18 cellular contexts compared by ENCODE assay signal in genomic region chr1:24100945-24101737, GRCh38. TPM values are rescaled to one million over a fixed set of nuclear protein-coding genes. Genes with fewer than 3 reads are reported as not detected.
DNase-seq lines count a peak whose midpoint lies in the region; ATAC-seq, FAIRE-seq and TF ChIP-seq lines count a peak whose summit lies in the region.
"Had no signal": no experiment of that assay in that cellular context is flagged by ENCODE, and none has a peak within 500 bp of the region (broad histone marks: within the 10 kb centered on the region; RNA-seq: fewer than 3 reads in every experiment).

No MANE protein-coding gene starts in this region.

- no peak overlapping the region for H3K4me3 ChIP-seq in heart left ventricle
- no peak overlapping the region for H3K4me3 ChIP-seq in gastrocnemius medialis
- H3K4me3 ChIP-seq: GM12878, GM23248 had no signal

- TF ChIP-seq CTCF in heart left ventricle (IDR thresholded peaks at IDR 0.05): no peak
- no peak for TF ChIP-seq CTCF in gastrocnemius medialis (IDR thresholded peaks at IDR 0.05 in 4 of 5, conservative IDR thresholded peaks at IDR 0.05 in 1 of 5)

- TF ChIP-seq POLR2A in heart left ventricle (IDR thresholded peaks at IDR 0.05) (no peak), gastrocnemius medialis (IDR thresholded peaks at IDR 0.05) (no peak), GM12892 (IDR thresholded peaks at IDR 0.05; ENCODE audit: low read depth, low read length) (no peak)

- H3K9me3 ChIP-seq in heart left ventricle (no peaks in the 10 kb centered on the region), gastrocnemius medialis (no peaks in the 10 kb centered on the region)
- H3K9me3 ChIP-seq: Caco-2 had no signal

- 53 to 62% (median 55%) methylated on average over 13 of the region's 13 CpGs for WGBS in heart left ventricle, 4 donors

- peak overlapping the region in 9 of 12 donors; percentile 25 to 92 (median 68) for H3K27ac ChIP-seq in heart left ventricle
- peak overlapping the region; percentile 93 to 97 (median 96) for H3K27ac ChIP-seq in gastrocnemius medialis
- H3K27ac ChIP-seq: GM23248 had no signal

- in situ Hi-C loops in gastrocnemius medialis (cut with MboI; ENCODE audit: low sequenced_read_pairs in 4 of 4): no loop called here

- H3K4me1 ChIP-seq in heart left ventricle: peaks cover 0 to 78% (median 27%) of the 10 kb centered on the region in 12 donors
- peaks cover 61 to 63% of the 10 kb centered on the region in 2 donors for H3K4me1 ChIP-seq in gastrocnemius medialis

- H3K36me3 ChIP-seq in heart left ventricle (peaks cover 0 to 32% (median 5%) of the 10 kb centered on the region in 9 donors), gastrocnemius medialis (no peaks in the 10 kb centered on the region)

- intact Hi-C loops in heart left ventricle (cut with DNase I) (no loop called here), cardiac septum (cut with DNase I) (no loop called here), left colon (cut with DNase I, micrococcal nuclease) (no loop called here), gastrocnemius medialis (cut with DNase I; ENCODE audit: low total_unique reads) (no loop called here)

- H3K27me3 ChIP-seq in heart left ventricle (no peaks in the 10 kb centered on the region), gastrocnemius medialis (no peaks in the 10 kb centered on the region)

- no peak for ATAC-seq in heart left ventricle
- ATAC-seq in left colon: peak; percentile 41
- ATAC-seq in gastrocnemius medialis: no peak
- ATAC-seq in GM21529 (IDR thresholded peaks at IDR 0.05; ENCODE audit: unreplicated experiment): no peak
- ATAC-seq: GM12878 had no signal

- no peak for FAIRE-seq in GM12892 (lab: Jason Lieb, UNC)
- FAIRE-seq: A204.1, GM12878, HTR-8/SVneo had no signal

- DNase-seq in heart left ventricle (peak in 1 of 5 donors; percentile 10), cardiac septum (ENCODE audit: low spot score) (no peak), NCI-H2171 treated with DMSO at 0.1 percent for 48 hours (lab: John Stamatoyannopoulos, UW) (peak; percentile 61), left colon (no peak), gastrocnemius medialis (no peak), GM12892 (ENCODE audit: insufficient read length) (no peak), NCI-H146 (lab: John Stamatoyannopoulos, UW) (no peak)
- DNase-seq: Caco-2; DMS53; GM23248; KBM-7; NCI-H1048; NCI-H524; NK-92 treated with Interleukin-12 subunit alpha and Interleukin-12 subunit beta, amount 100 ng/mL, for 24 hours had no signal

RNA-seq across cellular contexts. Expression of gene MYOM3, which starts 10.8 kb away (rescaled TPM):
- 100 to 1,000 TPM; 230 to 379 (median 288) TPM for total RNA-seq in heart left ventricle
- polyA plus RNA-seq in heart left ventricle: 100 to 1,000 TPM in 1 of 2 donors, 10 to 100 TPM in 1; 76.7 to 327 TPM
- 249 TPM for total RNA-seq in cardiac septum
- 1 to 10 TPM; 4.1 to 4.2 TPM for total RNA-seq in left colon
- total RNA-seq in gastrocnemius medialis: 100 to 1,000 TPM; 114 to 266 (median 184) TPM
- not detected for polyA plus RNA-seq in GM12892 (2012; ENCODE audit: missing spikeins)
- total RNA-seq: Caco-2, GM12878 had no signal

RNA-seq across cellular contexts. Expression of gene IL22RA1, which starts 41.8 kb away (rescaled TPM):
- 1 to 10 TPM in 1 of 9 donors, under 1 TPM in 5, not detected in 3; 0.19 to 1.3 (median 0.49) TPM for total RNA-seq in heart left ventricle
- under 1 TPM; 0.04 to 0.12 TPM for polyA plus RNA-seq in heart left ventricle
- 0.35 TPM for total RNA-seq in cardiac septum
- total RNA-seq in left colon: 10 to 100 TPM; 26.6 to 40.0 TPM
- total RNA-seq in gastrocnemius medialis: under 1 TPM in 1 of 4 donors, not detected in 3; 0.36 TPM
- not detected for polyA plus RNA-seq in GM12892 (2012; ENCODE audit: missing spikeins)
- total RNA-seq: GM12878, GM23248 had no signal
- polyA plus RNA-seq: GM12878 had no signal

Comparison
In these comparisons a context has a peak if more than half of its experiments do, and no peak if none do; other contexts are left out.
1. RNA of gene MYOM3, which starts 10.8 kb away (total RNA-seq): 230 to 379 TPM in heart left ventricle, 249 TPM in cardiac septum (single experiment) and 114 to 266 TPM in gastrocnemius medialis; 4.1 to 4.2 TPM in left colon; every median in the first group is over 10 times any median in the second.
2. RNA of gene IL22RA1, which starts 41.8 kb away (total RNA-seq): 26.6 to 40.0 TPM in left colon; 0.35 TPM in cardiac septum (single experiment), 0.19 to 1.3 TPM in heart left ventricle and 0.36 TPM in gastrocnemius medialis; every median in the first group is over 10 times any median in the second.